ENCODE assay signal across 8 cellular contexts in the genomic region with DNA sequence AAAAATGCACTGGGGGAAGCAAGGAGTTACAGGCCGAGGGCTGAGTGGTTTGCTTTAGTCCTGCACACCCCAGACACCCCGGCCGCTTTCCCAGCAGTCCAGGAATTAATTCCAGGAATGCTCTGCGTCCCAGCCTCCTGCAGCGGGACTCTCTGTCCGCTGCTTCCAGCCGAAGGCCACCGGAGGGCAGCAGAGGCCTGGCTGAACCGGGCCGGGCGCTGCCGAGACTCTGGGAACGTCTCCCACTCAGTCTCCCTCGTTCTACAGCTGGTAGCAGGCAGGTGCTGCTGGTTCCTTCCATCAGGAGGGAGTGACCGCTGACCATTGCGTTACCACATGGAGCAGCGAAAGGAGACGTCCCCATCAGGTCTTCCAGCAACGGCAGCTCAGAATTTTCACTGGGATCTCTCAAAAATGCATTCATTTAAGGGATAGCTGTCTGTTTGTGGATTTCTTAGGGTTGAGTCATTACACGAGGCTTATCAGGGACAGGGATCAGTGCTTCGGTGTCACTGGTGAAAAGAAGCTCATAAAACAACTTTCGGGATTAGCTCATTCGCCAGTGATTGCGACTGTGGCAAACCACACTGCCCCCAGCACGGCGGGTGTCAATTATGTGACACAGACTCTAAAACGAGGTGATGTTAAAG. TPM values are rescaled to one million over a fixed set of nuclear protein-coding genes. Genes with fewer than 3 reads are reported as not detected.
DNase-seq lines count a peak whose midpoint lies in the region; ATAC-seq and TF ChIP-seq lines count a peak whose summit lies in the region.

No MANE protein-coding gene starts in this region.

- TF ChIP-seq CTCF in GM12872 (IDR thresholded peaks at IDR 0.05; ENCODE audit: insufficient read depth, low read depth, low read length) (peak; percentile 82), MCF 10A (IDR thresholded peaks at IDR 0.05; ENCODE audit: unreplicated experiment) (peak; percentile 79)

- H3K9me3 Mint-ChIP-seq in MCF 10A (ENCODE audit: unreplicated experiment): no peaks in the 10 kb centered on the region

- no peaks in the 10 kb centered on the region for H3K36me3 Mint-ChIP-seq in MCF 10A (ENCODE audit: insufficient read depth, unreplicated experiment)

- peak overlapping the region; percentile 61 for H3K27ac Mint-ChIP-seq in MCF 10A (ENCODE audit: low read depth, unreplicated experiment)

- no peaks in the 10 kb centered on the region for H3K27me3 Mint-ChIP-seq in MCF 10A (ENCODE audit: insufficient read depth, unreplicated experiment)

- POLR2A ChIA-PET in MCF 10A (lab: Yijun Ruan, JAX): interaction anchor here (0.5 to 2.2 kb wide), 19 partner anchors 26 to 1579 kb away, joined by 3 to 15 read pairs (median 4); partner anchors contain the start of gene KLF6

- intact Hi-C loops in MCF 10A (cut with micrococcal nuclease): loop anchor here (1.0 to 10.0 kb wide), 7 partner anchors 29 to 1574 kb away; no protein-coding TSS in a partner anchor

- H3K4me1 Mint-ChIP-seq in MCF 10A (ENCODE audit: insufficient read depth, unreplicated experiment): peaks cover 16% of the 10 kb centered on the region

- DNase-seq in NCI-H2029 (lab: John Stamatoyannopoulos, UW) (peak; percentile 27), UCSD-AML1 (lab: John Stamatoyannopoulos, UW; ENCODE audit: unreplicated experiment) (peak; percentile 59), MCF 10A (ENCODE audit: unreplicated experiment) (peak; percentile 80), islet precursor cell (peak; percentile 98), NCI-H446 treated with DMSO at 0.1 percent for 48 hours (lab: John Stamatoyannopoulos, UW) (no peak)
- DNase-seq in stimulated activated CD4-positive, alpha-beta T cell treated with anti-CD3 and anti-CD28 coated beads, Interleukin-12 subunit alpha, Interleukin-12 subunit beta, amount 100 ng/mL, for 24 hours (ENCODE audit: low read depth in 2 of 2): peak; percentile 66 to 74

- peak; percentile 87 for ATAC-seq in HG02678 (IDR thresholded peaks at IDR 0.05; ENCODE audit: unreplicated experiment)

- H3K4me3 Mint-ChIP-seq in MCF 10A (ENCODE audit: unreplicated experiment): peak overlapping the region; percentile 69

- BruUV-seq in MCF 10A (replicated peaks; lab: Mats Ljungman, UMichigan): TSS peak; percentile 47

- CTCF ChIA-PET in MCF 10A (lab: Yijun Ruan, JAX): interaction anchor here (0.6 to 6.2 kb wide), 34 partner anchors 9 to 1617 kb away, joined by 3 to 70 read pairs (median 4); no protein-coding TSS in a partner anchor

RNA-seq across cellular contexts. Expression of gene PITRM1, which starts 24.9 kb away (rescaled TPM):
- total RNA-seq in MCF 10A (2022): 132 and 136 TPM in 2 replicates
